Comparison of ENCODE assay signal across 15 cellular contexts in the genomic region with DNA sequence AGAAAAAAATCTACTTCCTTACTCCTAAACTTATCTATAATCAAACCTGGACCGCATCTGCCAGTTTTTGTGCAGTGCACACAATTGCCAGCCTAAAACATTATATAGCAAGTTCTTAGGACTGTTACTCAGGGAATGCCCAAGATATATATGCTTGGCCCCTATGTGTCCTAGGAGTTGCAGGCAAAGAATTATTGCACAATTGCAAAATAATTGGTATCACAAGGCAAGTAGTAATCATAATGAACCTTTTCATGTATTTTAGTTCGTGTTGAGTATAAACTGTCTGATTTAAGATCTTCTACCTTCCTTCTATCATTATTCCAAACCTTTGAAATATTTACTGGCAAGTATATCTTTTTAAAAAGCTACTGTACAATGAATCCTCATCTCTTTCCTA. TPM values are rescaled to one million over a fixed set of nuclear protein-coding genes. Genes with fewer than 3 reads are reported as not detected.
DNase-seq lines count a peak whose midpoint lies in the region; ATAC-seq, FAIRE-seq and TF ChIP-seq lines count a peak whose summit lies in the region.
"Had no signal": no experiment of that assay in that cellular context is flagged by ENCODE, and none has a peak within 500 bp of the region (broad histone marks: within the 10 kb centered on the region; RNA-seq: fewer than 3 reads in every experiment).

No MANE protein-coding gene starts in this region.

- H3K27me3 ChIP-seq in ACC112 (ENCODE audit: insufficient read depth, low read length) (no peaks in the 10 kb centered on the region), RWPE2 (ENCODE audit: insufficient read depth, poor library complexity, severe bottlenecking) (no peaks in the 10 kb centered on the region), foreskin keratinocyte (no peaks in the 10 kb centered on the region)
- H3K27me3 ChIP-seq: BLaER1 had no signal

- H3K4me3 ChIP-seq in ACC112 (ENCODE audit: low read depth, low read length) (no peak overlapping the region), RWPE2 (ENCODE audit: severe bottlenecking) (no peak overlapping the region)
- H3K4me3 ChIP-seq: BLaER1 had no signal

- peaks cover 18% of the 10 kb centered on the region for H3K4me1 ChIP-seq in ACC112 (ENCODE audit: control insufficient read depth, insufficient read depth, low read length, unreplicated experiment)
- peaks cover 15% of the 10 kb centered on the region for H3K4me1 ChIP-seq in RWPE2 (ENCODE audit: insufficient read depth, poor library complexity, severe bottlenecking)
- H3K4me1 ChIP-seq in foreskin keratinocyte, result peaks cover 18% of the 10 kb centered on the region
- H3K4me1 ChIP-seq: BLaER1 had no signal

- H3K9me3 Mint-ChIP-seq in T-helper 2 cell treated with Interferon-gamma antibody and Interleukin-4, amounts not matched to agents 5 μg/mL and 100 μg/mL, for 36 hours, result no peaks in the 10 kb centered on the region

- no peaks in the 10 kb centered on the region for H3K9me3 ChIP-seq in RWPE2 (ENCODE audit: severe bottlenecking)
- H3K9me3 ChIP-seq: BLaER1 had no signal

- H3K4me3 Mint-ChIP-seq in T-helper 2 cell treated with Interferon-gamma antibody and Interleukin-4, amounts not matched to agents 5 μg/mL and 100 μg/mL, for 36 hours, result no peak overlapping the region
- H3K4me3 Mint-ChIP-seq: CD14-positive monocyte; CD4-positive, alpha-beta memory T cell had no signal

- DNase-seq in H54 (ENCODE audit: insufficient read length, low spot score) (no peak), RWPE2 (ENCODE audit: low spot score) (no peak), foreskin keratinocyte (no peak)
- DNase-seq in T-helper 2 cell treated with Interferon-gamma antibody and Interleukin-4, amounts not matched to agents 5 μg/mL and 100 μg/mL, for 36 hours (ENCODE audit: low spot score), result no peak
- DNase-seq: Calu3; CD4-positive, alpha-beta memory T cell; DMS79 treated with DMSO at 0.1 percent for 48 hours; GF-D8; KG1 had no signal

- H3K27ac Mint-ChIP-seq in T-helper 2 cell treated with Interferon-gamma antibody and Interleukin-4, amounts not matched to agents 5 μg/mL and 100 μg/mL, for 36 hours, result no peak overlapping the region
- H3K27ac Mint-ChIP-seq: CD14-positive monocyte; CD4-positive, alpha-beta memory T cell had no signal

- peaks cover 15% of the 10 kb centered on the region for H3K36me3 ChIP-seq in ACC112 (ENCODE audit: insufficient read depth, low read length)
- peaks cover 23% of the 10 kb centered on the region for H3K36me3 ChIP-seq in RWPE2 (ENCODE audit: low read depth)

- H3K27ac ChIP-seq in ACC112 (ENCODE audit: low read depth, low read length) (peak overlapping the region; percentile 33; the same call in 1 of the 2 replicates), RWPE2 (ENCODE audit: poor library complexity, severe bottlenecking) (peak overlapping the region; percentile 54), foreskin keratinocyte (peak overlapping the region; percentile 13)
- H3K27ac ChIP-seq: BLaER1 had no signal

- H3K4me1 Mint-ChIP-seq in T-helper 2 cell treated with Interferon-gamma antibody and Interleukin-4, amounts not matched to agents 5 μg/mL and 100 μg/mL, for 36 hours (ENCODE audit: low read depth), result no peaks in the 10 kb centered on the region
- H3K4me1 Mint-ChIP-seq: CD14-positive monocyte; CD4-positive, alpha-beta memory T cell had no signal

- TF ChIP-seq POLR2A in H54 (IDR thresholded peaks at IDR 0.05; ENCODE audit: low read depth, low read length), result no peak

- no peak overlapping the region for H2AFZ ChIP-seq in ACC112 (ENCODE audit: low read length, unreplicated experiment)

- no peak for ATAC-seq in RWPE2 (ENCODE audit: low read depth)
- no peak for ATAC-seq in foreskin keratinocyte
- no peak for ATAC-seq in GM19324 (IDR thresholded peaks at IDR 0.05; ENCODE audit: low FRiP score, unreplicated experiment)
- ATAC-seq in HG03354 (IDR thresholded peaks at IDR 0.05; ENCODE audit: poor library complexity, severe bottlenecking, unreplicated experiment), result no peak

- H3K79me2 ChIP-seq in ACC112 (ENCODE audit: control insufficient read depth, insufficient read depth, low read length, unreplicated experiment), result no peaks in the 10 kb centered on the region

- FAIRE-seq in H54 (lab: Jason Lieb, UNC), result peak; percentile 69
- FAIRE-seq: HTR-8/SVneo had no signal

- H3K27me3 Mint-ChIP-seq in T-helper 2 cell treated with Interferon-gamma antibody and Interleukin-4, amounts not matched to agents 5 μg/mL and 100 μg/mL, for 36 hours (ENCODE audit: low read depth), result no peaks in the 10 kb centered on the region
- H3K27me3 Mint-ChIP-seq: CD4-positive, alpha-beta memory T cell had no signal

- TF ChIP-seq CTCF in RWPE2 (IDR thresholded peaks at IDR 0.05; ENCODE audit: poor library complexity, severe bottlenecking) (no peak), foreskin keratinocyte (conservative IDR thresholded peaks at IDR 0.05) (no peak)

- no peaks in the 10 kb centered on the region for H3K36me3 Mint-ChIP-seq in T-helper 2 cell treated with Interferon-gamma antibody and Interleukin-4, amounts not matched to agents 5 μg/mL and 100 μg/mL, for 36 hours (ENCODE audit: low read depth)

RNA-seq across cellular contexts. Expression of gene TMTC3, which starts 45.5 kb away (rescaled TPM):
- total RNA-seq in foreskin keratinocyte, result 37.0 and 37.7 TPM in 2 replicates
- 4.7 and 5.2 TPM in 2 replicates for polyA plus RNA-seq in foreskin keratinocyte

RNA-seq across cellular contexts. Expression of gene CEP290, which starts 45.7 kb away (rescaled TPM):
- 9.3 and 10.9 TPM in 2 replicates for total RNA-seq in foreskin keratinocyte
- 2.8 and 3.6 TPM in 2 replicates for polyA plus RNA-seq in foreskin keratinocyte
